ENCODE assay signal across 8 cellular contexts in the genomic region with DNA sequence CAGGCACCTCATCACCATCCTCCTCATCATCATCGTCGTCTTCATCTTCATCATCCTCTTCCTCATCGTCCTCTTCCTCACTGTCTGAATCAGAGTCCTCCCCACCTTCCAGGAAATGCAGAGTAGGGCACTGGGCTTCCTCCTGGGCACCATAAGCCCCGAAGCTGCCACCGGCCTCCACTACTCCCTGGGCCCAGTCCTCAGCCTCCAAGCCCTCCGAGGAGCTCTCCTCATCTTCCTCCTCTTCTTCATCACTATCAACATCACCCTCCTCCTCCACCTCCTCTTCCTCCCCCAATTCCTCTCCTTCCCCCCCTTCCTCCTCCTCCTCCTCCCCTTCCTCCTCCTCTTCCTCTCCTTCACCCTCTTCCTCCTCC. TPM values are rescaled to one million over a fixed set of nuclear protein-coding genes. Genes with fewer than 3 reads are reported as not detected.
A peak's percentile ranks its signal among the peaks of the same experiment; 100 is the strongest.
DNase-seq lines count a peak whose midpoint lies in the region; ATAC-seq and TF ChIP-seq lines count a peak whose summit lies in the region.
"Had no signal": no experiment of that assay in that cellular context is flagged by ENCODE, and none has a peak within 500 bp of the region (broad histone marks: within the 10 kb centered on the region; RNA-seq: fewer than 3 reads in every experiment).

No MANE protein-coding gene starts in this region.

- no peaks in the 10 kb centered on the region for H3K27me3 Mint-ChIP-seq in activated B cell treated with CpG ODN at 0.5 μM for 24 hours

- CTCF ChIA-PET in activated B cell treated with CpG ODN at 0.5 μM for 24 hours (lab: Charles Lee) = interaction anchor here (4.7 kb wide), 1 partner anchor 69 kb away, joined by 46 read pairs; no protein-coding TSS in a partner anchor

- H3K4me1 Mint-ChIP-seq in activated B cell treated with CpG ODN at 0.5 μM for 24 hours = peaks cover 40% of the 10 kb centered on the region

- peak overlapping the region; percentile 37 for H3K27ac Mint-ChIP-seq in activated B cell treated with CpG ODN at 0.5 μM for 24 hours

- peak; percentile 27 for DNase-seq in H7
- DNase-seq in activated B cell treated with CpG ODN at 0.5 μM for 24 hours = no peak
- DNase-seq in esophagus squamous epithelium (lab: John Stamatoyannopoulos, UW) = no peak
- DNase-seq in NCI-H526 treated with DMSO at 0.1 percent for 48 hours (lab: John Stamatoyannopoulos, UW) = no peak
- no peak for DNase-seq in left lobe of liver (ENCODE audit: low spot score)
- DNase-seq: NCI-H446 treated with DMSO at 0.1 percent for 48 hours had no signal

- TF ChIP-seq CTCF in activated B cell treated with CpG ODN at 0.5 μM for 24 hours (IDR thresholded peaks at IDR 0.05) = no peak
- no peak for TF ChIP-seq CTCF in esophagus squamous epithelium (IDR thresholded peaks at IDR 0.05)

- H3K36me3 Mint-ChIP-seq in activated B cell treated with CpG ODN at 0.5 μM for 24 hours (ENCODE audit: low read depth) = peaks cover 7% of the 10 kb centered on the region

- TF ChIP-seq POLR2A in esophagus squamous epithelium (IDR thresholded peaks at IDR 0.05) = no peak

- H3K27me3 ChIP-seq in H7 (ENCODE audit: control insufficient read depth, insufficient read depth, low read length) (peaks cover 21% of the 10 kb centered on the region), esophagus squamous epithelium (no peaks in the 10 kb centered on the region), skeletal muscle tissue (ENCODE audit: control insufficient read depth in 3 of 3, insufficient read depth in 3 of 3, low read length in 3 of 3) (no peaks in the 10 kb centered on the region)

- POLR2A ChIA-PET in activated B cell treated with CpG ODN at 0.5 μM for 24 hours (lab: Charles Lee) = interaction anchor here (1.1 to 4.9 kb wide), 4 partner anchors 10 to 35 kb away, joined by 3 to 65 read pairs (median 23); partner anchors contain the start of genes ADISSP, AP5S1 and CDC25B

- H3K27ac ChIP-seq in esophagus squamous epithelium (peak overlapping the region in 3 of 4 donors; percentile 83 to 91 (median 86)), skeletal muscle tissue (ENCODE audit: low read depth, low read length) (no peak overlapping the region)

- H3K4me1 ChIP-seq in esophagus squamous epithelium (peaks cover 45 to 81% (median 50%) of the 10 kb centered on the region in 3 donors), skeletal muscle tissue (ENCODE audit: control insufficient read depth in 3 of 3, insufficient read depth in 3 of 3, low read length in 3 of 3) (peaks cover 31 to 59% (median 38%) of the 10 kb centered on the region in 3 donors)

- peak overlapping the region in 2 of 3 donors; percentile 69 to 84 for H3K9ac ChIP-seq in skeletal muscle tissue (ENCODE audit: low read depth in 1 of 3, low read length in 3 of 3)

- no peak for ATAC-seq in activated B cell treated with CpG ODN at 0.5 μM for 24 hours (ENCODE audit: low read depth)
- ATAC-seq in left lobe of liver = no peak
- no peak for ATAC-seq in GM18861 (IDR thresholded peaks at IDR 0.05; ENCODE audit: unreplicated experiment)

- H3K9me3 ChIP-seq in esophagus squamous epithelium = no peaks in the 10 kb centered on the region
- H3K9me3 ChIP-seq in skeletal muscle tissue (ENCODE audit: control insufficient read depth in 3 of 3, low read length in 3 of 3) = no peaks in the 10 kb centered on the region

- H3K4me3 ChIP-seq in H7 (ENCODE audit: insufficient read depth, low read depth, low read length) (no peak overlapping the region), esophagus squamous epithelium (peak overlapping the region; percentile 68 to 87 (median 70)), skeletal muscle tissue (ENCODE audit: low read length in 3 of 3) (peak overlapping the region in 2 of 3 donors; percentile 81 to 84)

- H3K9me3 Mint-ChIP-seq in activated B cell treated with CpG ODN at 0.5 μM for 24 hours = no peaks in the 10 kb centered on the region

- intact Hi-C loops in activated B cell treated with CpG ODN at 0.5 μM for 24 hours (cut with micrococcal nuclease) (no loop called here), esophagus squamous epithelium (cut with DNase I) (loop anchor here (5.0 kb wide), 1 partner anchor 37 kb away; the partner anchor contains the start of gene AP5S1)

- peak overlapping the region; percentile 38 for H3K4me3 Mint-ChIP-seq in activated B cell treated with CpG ODN at 0.5 μM for 24 hours

- H3K36me3 ChIP-seq in H7 (replicated peaks; ENCODE audit: control insufficient read depth, insufficient read depth, low read length) (no peaks in the 10 kb centered on the region), esophagus squamous epithelium (peaks cover 0 to 11% (median 0%) of the 10 kb centered on the region in 3 donors), skeletal muscle tissue (ENCODE audit: control insufficient read depth in 3 of 3, insufficient read depth in 3 of 3, low read length in 3 of 3) (peaks cover 0 to 5% (median 5%) of the 10 kb centered on the region in 3 donors)

- whole genome bisulfite sequencing in esophagus squamous epithelium, 2 donors = 43 to 66% methylated on average over 6 of the region's 6 CpGs

RNA-seq across cellular contexts. Expression of gene CENPB, which starts 1.7 kb away (rescaled TPM):
- 57.7 and 74.5 TPM in 2 replicates for total RNA-seq in H7 (2014; rRNA removed; shearing (Covaris generic))
- total RNA-seq in activated B cell treated with CpG ODN at 0.5 μM for 24 hours (50.1 and 51.7 TPM in 2 replicates), esophagus squamous epithelium (10 to 100 TPM; 38.8 to 81.4 (median 67.1) TPM), skeletal muscle tissue (46.4 TPM), left lobe of liver (39.4 TPM)

RNA-seq across cellular contexts. Expression of gene SPEF1, which starts 3.6 kb away (rescaled TPM):
- total RNA-seq in H7 (2014; rRNA removed; shearing (Covaris generic)) = 0.11 and 0.94 TPM in 2 replicates
- not detected in 2 replicates for total RNA-seq in activated B cell treated with CpG ODN at 0.5 μM for 24 hours
- under 1 TPM in 1 of 4 donors, not detected in 3; 0.19 TPM for total RNA-seq in esophagus squamous epithelium
- not detected for total RNA-seq in skeletal muscle tissue
- 0.10 TPM for total RNA-seq in left lobe of liver

RNA-seq across cellular contexts. Expression of gene CDC25B, which starts 11.3 kb away (rescaled TPM):
- total RNA-seq in H7 (2014; rRNA removed; shearing (Covaris generic)) = 30.7 and 32.6 TPM in 2 replicates
- total RNA-seq in activated B cell treated with CpG ODN at 0.5 μM for 24 hours = 21.6 and 24.3 TPM in 2 replicates
- total RNA-seq in esophagus squamous epithelium = 10 to 100 TPM; 15.6 to 26.2 (median 18.1) TPM
- 28.7 TPM for total RNA-seq in skeletal muscle tissue
- 12.4 TPM for total RNA-seq in left lobe of liver

RNA-seq across cellular contexts. Expression of gene ADISSP, which starts 17.3 kb away (rescaled TPM):
- 90.8 and 107 TPM in 2 replicates for total RNA-seq in H7 (2014; rRNA removed; shearing (Covaris generic))
- total RNA-seq in activated B cell treated with CpG ODN at 0.5 μM for 24 hours = 29.9 and 31.1 TPM in 2 replicates
- total RNA-seq in esophagus squamous epithelium = 10 to 100 TPM; 13.5 to 24.7 (median 19.8) TPM
- 9.4 TPM for total RNA-seq in skeletal muscle tissue
- total RNA-seq in left lobe of liver = 10.6 TPM

RNA-seq across cellular contexts. Expression of gene AP5S1, which starts 35.5 kb away (rescaled TPM):
- 3.1 and 4.4 TPM in 2 replicates for total RNA-seq in H7 (2014; rRNA removed; shearing (Covaris generic))
- total RNA-seq in activated B cell treated with CpG ODN at 0.5 μM for 24 hours = 13.4 and 13.5 TPM in 2 replicates
- 10 to 100 TPM in 2 of 4 donors, 1 to 10 TPM in 2; 5.8 to 12.8 (median 10.4) TPM for total RNA-seq in esophagus squamous epithelium
- 8.9 TPM for total RNA-seq in skeletal muscle tissue
- total RNA-seq in left lobe of liver = 9.7 TPM
